13 cellular contexts compared by ENCODE assay signal in genomic region chr9:112863214-112863613, GRCh38. TPM values are rescaled to one million over a fixed set of nuclear protein-coding genes. Genes with fewer than 3 reads are reported as not detected.
DNase-seq lines count a peak whose midpoint lies in the region; ATAC-seq and TF ChIP-seq lines count a peak whose summit lies in the region.
"Had no signal": no experiment of that assay in that cellular context is flagged by ENCODE, and none has a peak within 500 bp of the region (broad histone marks: within the 10 kb centered on the region; RNA-seq: fewer than 3 reads in every experiment).

No MANE protein-coding gene starts in this region.

- H3K4me3 Mint-ChIP-seq in stimulated activated naive CD8-positive, alpha-beta T cell treated with anti-CD3 and anti-CD28 coated beads, Interleukin-15, amount 100 ng/mL, for 72 hours = peak overlapping the region in 1 of 2 donors; percentile 32
- H3K4me3 Mint-ChIP-seq in T-helper 17 cell = no peak overlapping the region
- H3K4me3 Mint-ChIP-seq: activated T-cell treated with anti-CD3 and anti-CD28 coated beads, Interleukin-2, amount 50 U/mL, for 24 hours had no signal

- peaks cover 48% of the 10 kb centered on the region for H3K4me1 Mint-ChIP-seq in stimulated activated naive CD8-positive, alpha-beta T cell treated with anti-CD3 and anti-CD28 coated beads, Interleukin-15, amount 100 ng/mL, for 72 hours
- H3K4me1 Mint-ChIP-seq in T-helper 17 cell = peaks cover 16% of the 10 kb centered on the region

- peak overlapping the region; percentile 11 to 28 for H3K27ac Mint-ChIP-seq in stimulated activated naive CD8-positive, alpha-beta T cell treated with anti-CD3 and anti-CD28 coated beads, Interleukin-15, amount 100 ng/mL, for 72 hours
- peak overlapping the region; percentile 29 for H3K27ac Mint-ChIP-seq in T-helper 17 cell
- H3K27ac Mint-ChIP-seq: activated T-cell treated with anti-CD3 and anti-CD28 coated beads, Interleukin-2, amount 50 U/mL, for 24 hours had no signal

- H3K9ac ChIP-seq in SK-N-SH = no peak overlapping the region

- H3K9me2 ChIP-seq in SK-N-SH = no peaks in the 10 kb centered on the region

- H3K27ac ChIP-seq in SK-N-SH (ENCODE audit: low read depth in 2 of 2, low read length in 1 of 2) = no peak overlapping the region
- H3K27ac ChIP-seq: hepatocyte, ovary had no signal

- no peak for DNase-seq in stimulated activated naive CD8-positive, alpha-beta T cell treated with anti-CD3 and anti-CD28 coated beads, Interleukin-15, amount 100 ng/mL, for 72 hours
- DNase-seq in stimulated activated naive CD8-positive, alpha-beta T cell treated with anti-CD3 and anti-CD28 coated beads, Interleukin-15, Interleukin-2, amounts not matched to agents 100 U/mL and 50 U/mL, for 24 hours = no peak
- DNase-seq in T-helper 17 cell (no peak), left lobe of liver (ENCODE audit: low spot score) (no peak), NCI-H510A (lab: John Stamatoyannopoulos, UW) (no peak), SK-N-SH (no peak)
- DNase-seq in stimulated activated CD4-positive, alpha-beta T cell treated with anti-CD3 and anti-CD28 coated beads, Interleukin-4, amount 100 ng/mL, for 1 hour = no peak
- DNase-seq: activated T-cell treated with anti-CD3 and anti-CD28 coated beads, Interleukin-2, amount 50 U/mL, for 24 hours; cerebellar nuclear complex; ovary; T-helper 1 cell had no signal

- H3K9me3 ChIP-seq in T-helper 17 cell (ENCODE audit: control insufficient read depth, low read length, poor library complexity, severe bottlenecking) (no peaks in the 10 kb centered on the region), SK-N-SH (no peaks in the 10 kb centered on the region)
- H3K9me3 ChIP-seq: ovary had no signal

- no peaks in the 10 kb centered on the region for H3K36me3 ChIP-seq in SK-N-SH (replicated peaks in 1 of 2; ENCODE audit: control insufficient read depth in 1 of 2, insufficient read depth in 2 of 2, low read length in 1 of 2)
- H3K36me3 ChIP-seq: ovary had no signal

- ATAC-seq in stimulated activated naive CD8-positive, alpha-beta T cell treated with anti-CD3 and anti-CD28 coated beads, Interleukin-15, amount 100 ng/mL, for 72 hours = no peak
- no peak for ATAC-seq in stimulated activated naive CD8-positive, alpha-beta T cell treated with anti-CD3 and anti-CD28 coated beads, Interleukin-15, Interleukin-2, amounts not matched to agents 100 U/mL and 50 U/mL, for 24 hours
- ATAC-seq in T-helper 17 cell = no peak
- ATAC-seq in left lobe of liver = peak; percentile 47
- ATAC-seq in GM21423 (IDR thresholded peaks at IDR 0.05; ENCODE audit: unreplicated experiment) = no peak

- no peak overlapping the region for H2AFZ ChIP-seq in SK-N-SH (ENCODE audit: low read depth)
- H2AFZ ChIP-seq: hepatocyte had no signal

- no peaks in the 10 kb centered on the region for H3K27me3 ChIP-seq in SK-N-SH (ENCODE audit: insufficient read depth)
- H3K27me3 ChIP-seq: hepatocyte, ovary had no signal

- no peak overlapping the region for H3K4me3 ChIP-seq in SK-N-SH (ENCODE audit: low read depth in 2 of 2, low read length in 1 of 2)
- H3K4me3 ChIP-seq: hepatocyte, ovary had no signal

- no peaks in the 10 kb centered on the region for H3K27me3 Mint-ChIP-seq in stimulated activated naive CD8-positive, alpha-beta T cell treated with anti-CD3 and anti-CD28 coated beads, Interleukin-15, amount 100 ng/mL, for 72 hours
- H3K27me3 Mint-ChIP-seq in T-helper 17 cell = no peaks in the 10 kb centered on the region
- H3K27me3 Mint-ChIP-seq: activated T-cell treated with anti-CD3 and anti-CD28 coated beads, Interleukin-2, amount 50 U/mL, for 24 hours had no signal

- TF ChIP-seq RAD21 in SK-N-SH (IDR thresholded peaks at IDR 0.05; ENCODE audit: low read length) = no peak

- no peak overlapping the region for H3K4me2 ChIP-seq in SK-N-SH
- H3K4me2 ChIP-seq: hepatocyte had no signal

- TF ChIP-seq CTCF in SK-N-SH (IDR thresholded peaks at IDR 0.05) = no peak

- WGBS in SK-N-SH (ENCODE audit: low lambda C conversion rate) = 27% methylated on average over 4 of the region's 4 CpGs

- CTCF ChIA-PET in SK-N-SH (lab: Yijun Ruan, JAX) = no interaction called here

- H3K36me3 Mint-ChIP-seq in T-helper 17 cell (ENCODE audit: low read depth) = peaks cover 12% of the 10 kb centered on the region

- H4K20me1 ChIP-seq in SK-N-SH (ENCODE audit: insufficient read depth) = no peaks in the 10 kb centered on the region

- POLR2A ChIA-PET in SK-N-SH (lab: Yijun Ruan, JAX) = no interaction called here

- H3K9me3 Mint-ChIP-seq in stimulated activated naive CD8-positive, alpha-beta T cell treated with anti-CD3 and anti-CD28 coated beads, Interleukin-15, amount 100 ng/mL, for 72 hours = no peaks in the 10 kb centered on the region
- H3K9me3 Mint-ChIP-seq: activated T-cell treated with anti-CD3 and anti-CD28 coated beads, Interleukin-2, amount 50 U/mL, for 24 hours had no signal

- H3K4me1 ChIP-seq in SK-N-SH (ENCODE audit: control insufficient read depth in 1 of 2, insufficient read depth in 2 of 2, low read depth in 1 of 2, low read length in 1 of 2) = no peaks in the 10 kb centered on the region

- no peak for TF ChIP-seq EP300 in SK-N-SH (IDR thresholded peaks at IDR 0.05; ENCODE audit: borderline replicate concordance in 1 of 2, low read depth in 1 of 2, low read length in 1 of 2)

- H3K79me2 ChIP-seq in SK-N-SH (ENCODE audit: insufficient read depth) = no peaks in the 10 kb centered on the region
- H3K79me2 ChIP-seq: hepatocyte had no signal

- H3F3A ChIP-seq in SK-N-SH (replicated peaks; ENCODE audit: insufficient read depth) = no peaks in the 10 kb centered on the region

TF ChIP-seq in SK-N-SH, 30 proteins besides CTCF, POLR2A, EP300 and RAD21:
- TF ChIP-seq NFIC (IDR thresholded peaks at IDR 0.05; ENCODE audit: borderline replicate concordance) (no peak), FOXM1 (IDR thresholded peaks at IDR 0.05; ENCODE audit: low read depth) (no peak), GATA2 (CRISPR knock-in tag; IDR thresholded peaks at IDR 0.05) (no peak), FOXJ3 (CRISPR knock-in tag; IDR thresholded peaks at IDR 0.05) (no peak), MAX (IDR thresholded peaks at IDR 0.05; ENCODE audit: low read depth) (no peak), GABPA (IDR thresholded peaks at IDR 0.05; ENCODE audit: low read depth) (no peak), TCF12 (IDR thresholded peaks at IDR 0.05) (no peak)

RNA-seq across cellular contexts. Expression of gene SLC46A2, which starts 27.5 kb away (rescaled TPM):
- total RNA-seq in T-helper 17 cell (under 1 TPM in 1 of 2 donors, not detected in 1; 0.47 TPM), left lobe of liver (not detected)
- polyA plus RNA-seq in SK-N-SH (2012; rRNA removed) = not detected in 2 replicates
- not detected in 2 replicates for polyA plus RNA-seq in SK-N-SH (2012; cell fraction: cytosol; rRNA removed)
- not detected in 2 replicates for polyA plus RNA-seq in SK-N-SH (2012; cell fraction: nucleus; rRNA removed)
- total RNA-seq: hepatocyte had no signal
- polyA plus RNA-seq: hepatocyte had no signal
